11 cellular contexts compared by ENCODE assay signal in the genomic region with DNA sequence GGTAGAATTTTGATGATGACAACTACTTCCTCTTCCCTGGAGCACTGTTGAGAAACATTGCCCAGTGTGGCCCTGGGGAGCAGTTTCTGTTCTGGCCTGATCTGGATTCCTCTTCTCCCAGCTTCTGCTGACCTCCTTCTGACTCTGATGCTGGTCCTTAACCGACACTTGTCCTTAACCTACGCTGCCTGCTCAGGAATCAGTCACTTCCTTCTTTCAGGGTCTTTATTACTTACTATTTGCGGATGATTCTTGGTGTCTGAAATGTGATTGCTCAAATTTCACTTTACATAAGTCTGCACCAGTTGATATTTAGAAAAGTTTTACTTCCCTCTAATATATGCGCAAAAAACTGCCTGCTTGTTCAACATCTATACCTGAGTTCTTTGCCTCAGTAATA.
DNase-seq lines count a peak whose midpoint lies in the region; ATAC-seq and TF ChIP-seq lines count a peak whose summit lies in the region.
"Had no signal": no experiment of that assay in that cellular context is flagged by ENCODE, and none has a peak within 500 bp of the region (broad histone marks: within the 10 kb centered on the region; RNA-seq: fewer than 3 reads in every experiment).

No MANE protein-coding gene starts in this region.

- H3K4ac ChIP-seq in mesenchymal stem cell (ENCODE audit: low read depth in 1 of 2, low read length in 2 of 2), result no peak overlapping the region

- H2BK15ac ChIP-seq in mesenchymal stem cell (ENCODE audit: low read depth, poor library complexity, severe bottlenecking), result no peak overlapping the region

- H3K4me2 ChIP-seq in mesenchymal stem cell (ENCODE audit: low read length, poor library complexity, severe bottlenecking), result no peak overlapping the region

- WGBS in mesenchymal stem cell, result 100% methylated on average over 2 of the region's 4 CpGs

- TF ChIP-seq POLR2A in Peyer's patch (IDR thresholded peaks at IDR 0.05), result no peak

- H4K91ac ChIP-seq in mesenchymal stem cell (ENCODE audit: low read length), result no peak overlapping the region

- no peaks in the 10 kb centered on the region for H3K79me1 ChIP-seq in mesenchymal stem cell (replicated peaks; ENCODE audit: low read length, poor library complexity, severe bottlenecking)

- H3K27me3 ChIP-seq in Peyer's patch (no peaks in the 10 kb centered on the region), mesenchymal stem cell (ENCODE audit: control insufficient read depth in 1 of 2, insufficient read depth in 1 of 2, low read length in 2 of 2) (no peaks in the 10 kb centered on the region)
- H3K27me3 ChIP-seq: dorsolateral prefrontal cortex had no signal

- H3K36me3 ChIP-seq in Peyer's patch, result no peaks in the 10 kb centered on the region
- no peaks in the 10 kb centered on the region for H3K36me3 ChIP-seq in mesenchymal stem cell (ENCODE audit: control insufficient read depth in 1 of 2, insufficient read depth in 2 of 2, low read depth in 1 of 2, low read length in 2 of 2)

- peak; percentile 60 for ATAC-seq in GM21723 (IDR thresholded peaks at IDR 0.05; ENCODE audit: unreplicated experiment)

- no peak overlapping the region for H3K18ac ChIP-seq in mesenchymal stem cell (ENCODE audit: low read depth in 1 of 2, low read length in 2 of 2)

- DNase-seq in CD1c-positive myeloid dendritic cell (ENCODE audit: extremely low spot score) (peak; percentile 88), Peyer's patch (peak in 2 of 3 donors; percentile 26 to 55), mesenchymal stem cell (no peak), NCI-H1105 treated with DMSO at 0.1 percent for 48 hours (lab: John Stamatoyannopoulos, UW) (no peak), NCI-H345 treated with DMSO at 0.1 percent for 48 hours (lab: John Stamatoyannopoulos, UW; ENCODE audit: unreplicated experiment) (no peak), AG20443 (ENCODE audit: low spot score) (no peak), RKO (ENCODE audit: low spot score) (no peak)
- DNase-seq: activated naive CD4-positive, alpha-beta T cell treated with anti-CD3 and anti-CD28 coated beads, Interleukin-2, amount 10 ng/mL, durations not matched to agents 7 days and 5 days; NCI-H510A treated with DMSO at 0.1 percent for 48 hours had no signal

- no peak for TF ChIP-seq CTCF in Peyer's patch (IDR thresholded peaks at IDR 0.05)

- H2BK120ac ChIP-seq in mesenchymal stem cell (ENCODE audit: low read depth, low read length), result no peak overlapping the region

- H4K8ac ChIP-seq in mesenchymal stem cell (ENCODE audit: low read length), result no peak overlapping the region

- H3K27ac ChIP-seq in Peyer's patch (peak overlapping the region in 1 of 4 donors; percentile 18), mesenchymal stem cell (ENCODE audit: low read length, poor library complexity, severe bottlenecking) (no peak overlapping the region)

- no peak overlapping the region for H2BK5ac ChIP-seq in mesenchymal stem cell (ENCODE audit: low read depth, low read length, poor library complexity, severe bottlenecking)

- H2AFZ ChIP-seq in mesenchymal stem cell (ENCODE audit: low read depth, low read length), result peak overlapping the region; percentile 69

- H3K9me3 ChIP-seq in Peyer's patch (no peaks in the 10 kb centered on the region), mesenchymal stem cell (ENCODE audit: control insufficient read depth, low read length) (no peaks in the 10 kb centered on the region)

- no peak overlapping the region for H3K9ac ChIP-seq in mesenchymal stem cell (ENCODE audit: low read length)

- peaks cover 0 to 6% (median 0%) of the 10 kb centered on the region in 4 donors for H3K4me1 ChIP-seq in Peyer's patch
- peaks cover 1% of the 10 kb centered on the region for H3K4me1 ChIP-seq in mesenchymal stem cell (ENCODE audit: control insufficient read depth, insufficient read depth, low read depth, low read length)

- H2AK5ac ChIP-seq in mesenchymal stem cell (ENCODE audit: low read length, severe bottlenecking), result peak overlapping the region; percentile 47

- H3K23ac ChIP-seq in mesenchymal stem cell (ENCODE audit: low read length in 2 of 2), result no peak overlapping the region

- H2BK12ac ChIP-seq in mesenchymal stem cell (ENCODE audit: low read length in 2 of 2), result peak overlapping the region in 1 of 2 experiments; percentile 66

- H3K14ac ChIP-seq in mesenchymal stem cell (ENCODE audit: low read length in 2 of 2), result no peak overlapping the region

- no peak overlapping the region for H3K4me3 ChIP-seq in Peyer's patch
- H3K4me3 ChIP-seq in mesenchymal stem cell (ENCODE audit: insufficient read depth in 1 of 2, low read depth in 1 of 2, low read length in 2 of 2), result no peak overlapping the region
- H3K4me3 ChIP-seq: dorsolateral prefrontal cortex had no signal

Comparison
In these comparisons a context has a peak if more than half of its experiments do, and no peak if none do; other contexts are left out.
1. DNase-seq: peak in CD1c-positive myeloid dendritic cell (single experiment) and Peyer's patch (2 of 3); none in mesenchymal stem cell (single experiment), NCI-H1105 treated with DMSO at 0.1 percent for 48 hours (single experiment), NCI-H345 treated with DMSO at 0.1 percent for 48 hours (single experiment), AG20443 (single experiment) and RKO (single experiment).